Comparison of ENCODE assay signal across 1 cellular context in the genomic region with DNA sequence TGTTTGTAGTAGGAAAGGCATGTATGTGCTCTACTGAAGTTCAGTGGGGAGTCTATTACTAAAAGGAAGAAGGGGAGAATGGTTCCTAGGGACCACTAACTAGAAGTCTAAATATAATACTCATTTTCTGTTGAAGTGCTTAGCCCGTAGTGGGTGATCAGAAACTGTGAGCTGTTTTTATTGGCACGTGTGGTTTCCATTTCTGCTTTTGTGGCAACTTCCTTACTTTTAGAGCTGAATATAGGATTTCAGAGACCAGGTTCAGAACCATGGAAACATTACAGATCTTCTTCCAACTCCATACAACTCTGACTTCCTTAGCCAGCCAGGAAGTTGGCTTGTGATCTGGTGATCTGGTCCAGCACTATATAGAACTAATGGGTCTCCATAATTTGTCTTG.
TF ChIP-seq lines count a peak whose summit lies in the region.

No MANE protein-coding gene starts in this region.

TF ChIP-seq in SK-N-SH, 30 proteins besides CTCF, POLR2A, EP300 and RAD21 (continued from another document):
- TF ChIP-seq, protein P1, sequence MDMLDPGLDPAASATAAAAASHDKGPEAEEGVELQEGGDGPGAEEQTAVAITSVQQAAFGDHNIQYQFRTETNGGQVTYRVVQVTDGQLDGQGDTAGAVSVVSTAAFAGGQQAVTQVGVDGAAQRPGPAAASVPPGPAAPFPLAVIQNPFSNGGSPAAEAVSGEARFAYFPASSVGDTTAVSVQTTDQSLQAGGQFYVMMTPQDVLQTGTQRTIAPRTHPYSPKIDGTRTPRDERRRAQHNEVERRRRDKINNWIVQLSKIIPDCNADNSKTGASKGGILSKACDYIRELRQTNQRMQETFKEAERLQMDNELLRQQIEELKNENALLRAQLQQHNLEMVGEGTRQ (IDR thresholded peaks at IDR 0.05; ENCODE audit: borderline replicate concordance, low read depth, low read length), result no peak
- TF ChIP-seq FOSL2 (IDR thresholded peaks at IDR 0.05; ENCODE audit: borderline replicate concordance, low read depth) (no peak), GABPA (IDR thresholded peaks at IDR 0.05; ENCODE audit: low read depth) (no peak), FOXM1 (IDR thresholded peaks at IDR 0.05; ENCODE audit: low read depth) (no peak), MEF2A (IDR thresholded peaks at IDR 0.05; ENCODE audit: borderline replicate concordance, low read depth) (no peak), POLR2AphosphoS5 (IDR thresholded peaks at IDR 0.05; ENCODE audit: low read depth, low read length) (no peak), FOXJ3 (CRISPR knock-in tag; IDR thresholded peaks at IDR 0.05) (no peak), RXRA (IDR thresholded peaks at IDR 0.05; ENCODE audit: borderline replicate concordance, low read depth) (no peak), RFX5 (IDR thresholded peaks at IDR 0.05; ENCODE audit: low read length) (no peak)
